ENCODE assay signal across 19 cellular contexts in genomic region chr10:45444022-45444421, GRCh38.
DNase-seq lines count a peak whose midpoint lies in the region; ATAC-seq, FAIRE-seq and TF ChIP-seq lines count a peak whose summit lies in the region.
"Had no signal": no experiment of that assay in that cellular context is flagged by ENCODE, and none has a peak within 500 bp of the region (broad histone marks: within the 10 kb centered on the region; RNA-seq: fewer than 3 reads in every experiment).

No MANE protein-coding gene starts in this region.

- H3K79me2 ChIP-seq in GM12878 (ENCODE audit: control insufficient read depth, insufficient read depth, low read length), result no peaks in the 10 kb centered on the region

- SMC1A ChIA-PET in GM12878 (lab: Charles Lee; ENCODE audit: uncharacterized antibody, unreplicated experiment), result no interaction called here

- no peak for FAIRE-seq in GM12878 (lab: Jason Lieb, UNC)
- FAIRE-seq: GM12892 had no signal

- no peak overlapping the region for H3K4me3 Mint-ChIP-seq in stimulated activated memory B cell treated with anti-CD40 and anti-IgM and Interleukin-4, amounts not matched to agents 10 μg/mL and 1 μg/mL and 100 μg/mL, for 72 hours
- H3K4me3 Mint-ChIP-seq in activated naive CD8-positive, alpha-beta T cell treated with anti-CD3 and anti-CD28 coated beads for 36 hours, result no peak overlapping the region
- H3K4me3 Mint-ChIP-seq: CD4-positive, CD25-positive, alpha-beta regulatory T cell; CD8-positive, alpha-beta memory T cell had no signal

- H3K27ac ChIP-seq in GM12878 (ENCODE audit: control insufficient read depth, insufficient read depth), result no peak overlapping the region
- peak overlapping the region; percentile 20 for H3K27ac ChIP-seq in neutrophil
- H3K27ac ChIP-seq: GM23248 had no signal

- CTCF ChIA-PET in GM12878 (lab: Yijun Ruan, JAX), result interaction anchor here (0.6 kb wide), 1 partner anchor 340 kb away, joined by 3 read pairs; no protein-coding TSS in a partner anchor

- no TSS peak for BruUV-seq in GM12878 (replicated peaks; lab: Mats Ljungman, UMichigan)

- H3K36me3 ChIP-seq in GM12878 (ENCODE audit: control insufficient read depth in 2 of 2, insufficient read depth in 2 of 2, low read length in 1 of 2), result no peaks in the 10 kb centered on the region
- peaks cover 93% of the 10 kb centered on the region for H3K36me3 ChIP-seq in neutrophil
- H3K36me3 ChIP-seq: BE2C, HAP-1 had no signal

- no peak for TF ChIP-seq CTCF in GM10266 (IDR thresholded peaks at IDR 0.05; ENCODE audit: control insufficient read depth, insufficient read depth, low read depth, missing control alignments)
- no peak for TF ChIP-seq CTCF in GM12878 (IDR thresholded peaks at IDR 0.05 in 2 of 3, conservative IDR thresholded peaks at IDR 0.05 in 1 of 3; ENCODE audit: control insufficient read depth in 2 of 3, extremely low read depth in 1 of 3, insufficient read depth in 1 of 3, low read depth in 3 of 3, low read length in 3 of 3)
- TF ChIP-seq CTCF in neutrophil (IDR thresholded peaks at IDR 0.05), result no peak
- TF ChIP-seq CTCF in foreskin fibroblast (IDR thresholded peaks at IDR 0.05; ENCODE audit: low read depth, low read length), result no peak

- 0 out of 2 replicates have a peak, but pooled peaks have one; percentile 25 for TF ChIP-seq POLR2A in GM12878 (IDR thresholded peaks at IDR 0.05; ENCODE audit: low read depth, low read length)

- 92% methylated on average over 22 of the region's 24 CpGs for WGBS in GM12878 (ENCODE audit: insufficient coverage, insufficient replicate concordance, low lambda C conversion rate, missing lambda C conversion rate)

- intact Hi-C loops in GM12878 (cut with micrococcal nuclease; ENCODE audit: unreplicated experiment), result no loop called here

- no peaks in the 10 kb centered on the region for H3K9me3 ChIP-seq in GM12878 (replicated peaks; ENCODE audit: control insufficient read depth, insufficient read depth, low read length)
- H3K9me3 ChIP-seq in neutrophil, result no peaks in the 10 kb centered on the region
- H3K9me3 ChIP-seq: BE2C, HAP-1 had no signal

- in situ Hi-C loops in GM12878 (cut with MboI), result no loop called here

- peaks cover 22% of the 10 kb centered on the region for H3K4me1 Mint-ChIP-seq in stimulated activated memory B cell treated with anti-CD40 and anti-IgM and Interleukin-4, amounts not matched to agents 10 μg/mL and 1 μg/mL and 100 μg/mL, for 72 hours
- no peaks in the 10 kb centered on the region for H3K4me1 Mint-ChIP-seq in activated naive CD8-positive, alpha-beta T cell treated with anti-CD3 and anti-CD28 coated beads for 36 hours
- H3K4me1 Mint-ChIP-seq: CD8-positive, alpha-beta memory T cell had no signal

- H2AFZ ChIP-seq in GM12878 (ENCODE audit: control insufficient read depth, low read depth, low read length), result no peak overlapping the region
- H2AFZ ChIP-seq: GM23248 had no signal

- no peaks in the 10 kb centered on the region for H3K27me3 Mint-ChIP-seq in stimulated activated memory B cell treated with anti-CD40 and anti-IgM and Interleukin-4, amounts not matched to agents 10 μg/mL and 1 μg/mL and 100 μg/mL, for 72 hours
- H3K27me3 Mint-ChIP-seq in activated naive CD8-positive, alpha-beta T cell treated with anti-CD3 and anti-CD28 coated beads for 36 hours, result no peaks in the 10 kb centered on the region

- POLR2A ChIA-PET in GM12878 (lab: Charles Lee), result no interaction called here

- no peak for TF ChIP-seq RAD21 in GM12878 (IDR thresholded peaks at IDR 0.05; ENCODE audit: insufficient read depth, low read depth, low read length)

- no peaks in the 10 kb centered on the region for H3K9me3 Mint-ChIP-seq in stimulated activated memory B cell treated with anti-CD40 and anti-IgM and Interleukin-4, amounts not matched to agents 10 μg/mL and 1 μg/mL and 100 μg/mL, for 72 hours
- no peaks in the 10 kb centered on the region for H3K9me3 Mint-ChIP-seq in activated naive CD8-positive, alpha-beta T cell treated with anti-CD3 and anti-CD28 coated beads for 36 hours
- H3K9me3 Mint-ChIP-seq: CD4-positive, CD25-positive, alpha-beta regulatory T cell; CD8-positive, alpha-beta memory T cell had no signal

- DNase-seq in GM10266 (ENCODE audit: extremely low spot score) (peak; percentile 13), GM12878 (ENCODE audit: low read depth, low spot score) (no peak), foreskin fibroblast (no peak)
- DNase-seq in activated naive CD8-positive, alpha-beta T cell treated with anti-CD3 and anti-CD28 coated beads for 36 hours, result no peak
- DNase-seq: BE2C; C1 segment of cervical spinal cord; CD4-positive, CD25-positive, alpha-beta regulatory T cell; CD8-positive, alpha-beta memory T cell; COR-L47; DMS 273 treated with DMSO at 0.1 percent for 48 hours; DMS53; DND-41; EL; GM23248 had no signal

- ATAC-seq in GM12878, result no peak
- ATAC-seq in stimulated activated memory B cell treated with anti-CD40 and anti-IgM and Interleukin-4, amounts not matched to agents 10 μg/mL and 1 μg/mL and 100 μg/mL, for 72 hours, result peak; percentile 6
- no peak for ATAC-seq in HG03469 (IDR thresholded peaks at IDR 0.05; ENCODE audit: unreplicated experiment)

- H3K4me1 ChIP-seq in GM12878 (ENCODE audit: control insufficient read depth, insufficient read depth, low read length) (no peaks in the 10 kb centered on the region), neutrophil (ENCODE audit: control insufficient read depth in 1 of 2, insufficient read depth in 1 of 2, low read depth in 1 of 2, low read length in 1 of 2) (peaks cover 5 to 7% of the 10 kb centered on the region in 2 experiments)
- H3K4me1 ChIP-seq: BE2C, HAP-1 had no signal

- peaks cover 49% of the 10 kb centered on the region for H3K36me3 Mint-ChIP-seq in stimulated activated memory B cell treated with anti-CD40 and anti-IgM and Interleukin-4, amounts not matched to agents 10 μg/mL and 1 μg/mL and 100 μg/mL, for 72 hours
- H3K36me3 Mint-ChIP-seq in activated naive CD8-positive, alpha-beta T cell treated with anti-CD3 and anti-CD28 coated beads for 36 hours, result no peaks in the 10 kb centered on the region
- H3K36me3 Mint-ChIP-seq: CD4-positive, CD25-positive, alpha-beta regulatory T cell; CD8-positive, alpha-beta memory T cell had no signal

- no peaks in the 10 kb centered on the region for H4K20me1 ChIP-seq in GM12878 (ENCODE audit: control insufficient read depth, insufficient read depth)

- no peak overlapping the region for H3K4me2 ChIP-seq in GM12878 (ENCODE audit: control insufficient read depth, insufficient read depth)

- no peak for TF ChIP-seq EP300 in GM12878 (IDR thresholded peaks at IDR 0.05; ENCODE audit: borderline replicate concordance in 1 of 2, control insufficient read depth in 1 of 2, low read depth in 2 of 2, low read length in 2 of 2)

- H3K27me3 ChIP-seq in GM12878 (replicated peaks in 1 of 2; ENCODE audit: control insufficient read depth in 2 of 2, insufficient read depth in 2 of 2, low read length in 1 of 2) (no peaks in the 10 kb centered on the region), neutrophil (no peaks in the 10 kb centered on the region)

- no peak overlapping the region for H3K4me3 ChIP-seq in GM12878
- H3K4me3 ChIP-seq in neutrophil (ENCODE audit: low read depth in 1 of 2, low read length in 1 of 2), result no peak overlapping the region
- H3K4me3 ChIP-seq in foreskin fibroblast (ENCODE audit: low read depth in 1 of 2, low read length in 2 of 2), result no peak overlapping the region
- H3K4me3 ChIP-seq: GM23248, HAP-1 had no signal

- H3K9ac ChIP-seq in GM12878 (ENCODE audit: control insufficient read depth, insufficient read depth, low read length), result no peak overlapping the region
- H3K9ac ChIP-seq: GM23248 had no signal

- RAD21 ChIA-PET in GM12878 (lab: Charles Lee; ENCODE audit: unreplicated experiment), result no interaction called here

- H3K27ac Mint-ChIP-seq in stimulated activated memory B cell treated with anti-CD40 and anti-IgM and Interleukin-4, amounts not matched to agents 10 μg/mL and 1 μg/mL and 100 μg/mL, for 72 hours, result no peak overlapping the region
- H3K27ac Mint-ChIP-seq in activated naive CD8-positive, alpha-beta T cell treated with anti-CD3 and anti-CD28 coated beads for 36 hours, result no peak overlapping the region

TF ChIP-seq in GM12878, 131 proteins besides CTCF, POLR2A, EP300 and RAD21 (continues in another document):
- TF ChIP-seq MYC (IDR thresholded peaks at IDR 0.05; ENCODE audit: insufficient read depth, insufficient read length, insufficient replicate concordance, low read length, severe bottlenecking) (no peak), YY1 (IDR thresholded peaks at IDR 0.05; ENCODE audit: low read depth, low read length) (no peak), ZNF274 (IDR thresholded peaks at IDR 0.05; ENCODE audit: insufficient read depth, insufficient read length) (no peak), PBX3 (IDR thresholded peaks at IDR 0.05; ENCODE audit: insufficient replicate concordance, low read depth, low read length) (no peak), IRF4 (IDR thresholded peaks at IDR 0.05; ENCODE audit: low read depth, low read length) (no peak), BRCA1 (IDR thresholded peaks at IDR 0.05; ENCODE audit: low read depth, low read length) (no peak), NR2F1 (conservative IDR thresholded peaks at IDR 0.05) (no peak), CHD2 (IDR thresholded peaks at IDR 0.05; ENCODE audit: borderline replicate concordance, low read depth, low read length) (no peak), STAT3 (IDR thresholded peaks at IDR 0.05; ENCODE audit: low read depth, low read length) (no peak)
